ENCODE assay signal across 9 cellular contexts in genomic region chr4:152935138-152935537, GRCh38. TPM values are rescaled to one million over a fixed set of nuclear protein-coding genes. Genes with fewer than 3 reads are reported as not detected.
DNase-seq lines count a peak whose midpoint lies in the region; ATAC-seq and TF ChIP-seq lines count a peak whose summit lies in the region.
"Had no signal": no experiment of that assay in that cellular context is flagged by ENCODE, and none has a peak within 500 bp of the region (broad histone marks: within the 10 kb centered on the region; RNA-seq: fewer than 3 reads in every experiment).

No MANE protein-coding gene starts in this region.

- ATAC-seq in GM19351 (IDR thresholded peaks at IDR 0.05; ENCODE audit: unreplicated experiment) (no peak), gastrocnemius medialis (no peak)

- no peaks in the 10 kb centered on the region for H3K9me3 ChIP-seq in WERI-Rb-1 (ENCODE audit: severe bottlenecking)
- H3K9me3 ChIP-seq in iPS-18a (ENCODE audit: control insufficient read depth, low read depth, low read length): no peaks in the 10 kb centered on the region
- no peaks in the 10 kb centered on the region for H3K9me3 ChIP-seq in thyroid gland
- no peaks in the 10 kb centered on the region for H3K9me3 ChIP-seq in gastrocnemius medialis

- TF ChIP-seq POLR2A in thyroid gland (IDR thresholded peaks at IDR 0.05) (no peak), gastrocnemius medialis (IDR thresholded peaks at IDR 0.05) (no peak)

- H3K27ac Mint-ChIP-seq in activated T-cell treated with anti-CD3 and anti-CD28 coated beads, Interleukin-2, amount 50 U/mL, for 24 hours: no peak overlapping the region

- no peak for DNase-seq in activated T-cell treated with anti-CD3 and anti-CD28 coated beads, Interleukin-2, amount 50 U/mL, for 24 hours
- no peak for DNase-seq in activated T-cell treated with anti-CD3 and anti-CD28 coated beads, Interleukin-2, amount 50 U/mL, for 1 hour
- DNase-seq in WERI-Rb-1 (peak; percentile 64), thyroid gland (peak; percentile 63 to 64), epidermal melanocyte (ENCODE audit: insufficient read length, low spot score) (no peak), gastrocnemius medialis (no peak)
- DNase-seq: SHP77 treated with DMSO at 0.1 percent for 48 hours had no signal

- TF ChIP-seq CTCF in WERI-Rb-1 (IDR thresholded peaks at IDR 0.05; ENCODE audit: low read depth, low read length) (peak; percentile 45), thyroid gland (IDR thresholded peaks at IDR 0.05) (peak in 1 of 6 experiments; percentile 2), gastrocnemius medialis (IDR thresholded peaks at IDR 0.05 in 4 of 5, conservative IDR thresholded peaks at IDR 0.05 in 1 of 5) (no peak)

- H3K4me1 Mint-ChIP-seq in activated T-cell treated with anti-CD3 and anti-CD28 coated beads, Interleukin-2, amount 50 U/mL, for 24 hours (ENCODE audit: low read depth): peaks cover 18% of the 10 kb centered on the region

- H3K9ac ChIP-seq in iPS-18a (ENCODE audit: low read length): peak overlapping the region; percentile 77

- H3K27me3 ChIP-seq in WERI-Rb-1 (ENCODE audit: insufficient read depth, low read depth, severe bottlenecking) (no peaks in the 10 kb centered on the region), iPS-18a (ENCODE audit: control insufficient read depth, insufficient read depth, low read length) (peaks cover 45% of the 10 kb centered on the region), thyroid gland (no peaks in the 10 kb centered on the region), gastrocnemius medialis (peaks cover 35 to 56% (median 46%) of the 10 kb centered on the region in 3 donors)

- intact Hi-C loops in thyroid gland (cut with DNase I) (no loop called here), gastrocnemius medialis (cut with DNase I; ENCODE audit: low total_unique reads) (no loop called here)

- H3K36me3 ChIP-seq in WERI-Rb-1 (0 out of 2 replicates have a peak, but pooled peaks cover 3% of the 10 kb centered on the region), iPS-18a (ENCODE audit: control insufficient read depth, low read depth, low read length) (no peaks in the 10 kb centered on the region), thyroid gland (no peaks in the 10 kb centered on the region), gastrocnemius medialis (no peaks in the 10 kb centered on the region)

- H3K4me3 Mint-ChIP-seq in activated T-cell treated with anti-CD3 and anti-CD28 coated beads, Interleukin-2, amount 50 U/mL, for 24 hours: peak overlapping the region; percentile 62

- H3K27ac ChIP-seq in WERI-Rb-1 (peak overlapping the region; percentile 98), iPS-18a (ENCODE audit: low read length) (no peak overlapping the region), thyroid gland (peak overlapping the region; percentile 84 to 94 (median 90)), gastrocnemius medialis (no peak overlapping the region)

- H3K9me3 Mint-ChIP-seq in activated T-cell treated with anti-CD3 and anti-CD28 coated beads, Interleukin-2, amount 50 U/mL, for 24 hours: no peaks in the 10 kb centered on the region

- peaks cover 62% of the 10 kb centered on the region for H3K27me3 Mint-ChIP-seq in activated T-cell treated with anti-CD3 and anti-CD28 coated beads, Interleukin-2, amount 50 U/mL, for 24 hours

- H3K4me1 ChIP-seq in iPS-18a (ENCODE audit: control insufficient read depth, low read depth, low read length) (peaks cover 30% of the 10 kb centered on the region), thyroid gland (peaks cover 17 to 21% of the 10 kb centered on the region in 2 donors), gastrocnemius medialis (peaks cover 0 to 18% of the 10 kb centered on the region in 2 donors)

- in situ Hi-C loops in gastrocnemius medialis (cut with MboI; ENCODE audit: low sequenced_read_pairs in 4 of 4): no loop called here

- 33 to 35% methylated on average over 15 of the region's 15 CpGs for WGBS in thyroid gland, 2 donors

- no peaks in the 10 kb centered on the region for H3K36me3 Mint-ChIP-seq in activated T-cell treated with anti-CD3 and anti-CD28 coated beads, Interleukin-2, amount 50 U/mL, for 24 hours (ENCODE audit: low read depth)

- peak overlapping the region; percentile 92 for H3K4me3 ChIP-seq in WERI-Rb-1 (ENCODE audit: low read depth, low read length)
- peak overlapping the region; percentile 79 for H3K4me3 ChIP-seq in iPS-18a (ENCODE audit: low read length)
- peak overlapping the region in 1 of 3 donors; percentile 84 for H3K4me3 ChIP-seq in thyroid gland (replicated peaks in 1 of 3)
- H3K4me3 ChIP-seq in gastrocnemius medialis: peak overlapping the region in 1 of 4 donors; percentile 72

RNA-seq across cellular contexts. Expression of gene FHDC1, which starts 1.0 kb away (rescaled TPM):
- total RNA-seq in thyroid gland: 10 to 100 TPM; 12.4 to 26.2 (median 18.3) TPM
- under 1 TPM; 0.29 to 0.52 (median 0.45) TPM for total RNA-seq in gastrocnemius medialis

Comparison
In these comparisons a context has a peak if more than half of its experiments do, and no peak if none do; other contexts are left out.
1. DNase-seq: peak in WERI-Rb-1 (single experiment) and thyroid gland (2 of 2); none in activated T-cell treated with anti-CD3 and anti-CD28 coated beads, Interleukin-2, amount 50 U/mL, for 24 hours (single experiment), activated T-cell treated with anti-CD3 and anti-CD28 coated beads, Interleukin-2, amount 50 U/mL, for 1 hour (single experiment), epidermal melanocyte (single experiment) and gastrocnemius medialis (0 of 2).
2. H3K27ac ChIP-seq: peak in WERI-Rb-1 (single experiment) and thyroid gland (3 of 3); none in iPS-18a (single experiment) and gastrocnemius medialis (0 of 4).
3. RNA of gene FHDC1, which starts 1.0 kb away (total RNA-seq): 12.4 to 26.2 TPM in thyroid gland; 0.29 to 0.52 TPM in gastrocnemius medialis; every median in the first group is over 4 times any median in the second.